17 cellular contexts compared by ENCODE assay signal in the genomic region with DNA sequence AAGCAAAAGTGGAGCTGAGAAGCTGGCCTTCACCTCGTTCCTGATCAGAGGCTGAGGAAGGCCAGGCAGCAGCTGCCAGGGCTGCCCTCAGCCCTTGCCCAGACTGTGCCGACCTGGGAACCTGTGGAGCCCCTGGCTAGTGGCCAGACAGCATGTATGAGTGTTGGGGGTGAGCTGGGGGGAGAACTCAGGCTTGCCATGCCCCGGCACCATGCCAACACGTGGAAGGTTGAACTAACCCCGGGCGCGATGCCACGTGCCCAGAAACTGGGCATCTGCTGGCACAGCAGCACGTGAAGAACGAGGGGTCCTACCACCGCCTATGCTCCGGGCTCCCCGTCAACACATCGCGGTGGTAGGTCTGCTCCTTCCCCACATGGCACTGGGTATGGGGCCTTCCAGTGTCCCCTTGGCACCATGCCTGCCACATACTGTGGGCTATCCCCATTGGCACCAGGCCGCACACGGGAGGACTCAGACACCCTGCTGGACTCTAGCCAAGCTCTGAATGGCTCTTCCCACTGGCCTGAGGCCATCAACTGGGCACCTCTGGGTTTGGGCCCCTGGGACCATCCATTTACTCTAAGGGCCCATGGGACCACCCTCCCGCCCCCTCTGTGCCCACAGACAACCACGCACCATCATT.
DNase-seq lines count a peak whose midpoint lies in the region; ATAC-seq and TF ChIP-seq lines count a peak whose summit lies in the region.
"Had no signal": no experiment of that assay in that cellular context is flagged by ENCODE, and none has a peak within 500 bp of the region (broad histone marks: within the 10 kb centered on the region; RNA-seq: fewer than 3 reads in every experiment).

No MANE protein-coding gene starts in this region.

- H3K4me1 Mint-ChIP-seq in activated T-cell treated with anti-CD3 and anti-CD28 coated beads, Interleukin-2, amount 50 U/mL, for 4 hours (ENCODE audit: low read depth) = no peaks in the 10 kb centered on the region
- H3K4me1 Mint-ChIP-seq: activated T-helper 17 cell treated with anti-CD3 and anti-CD28 coated beads, Interleukin-2, amount 50 U/mL, for 72 hours had no signal

- no peaks in the 10 kb centered on the region for H3K9me3 ChIP-seq in left ventricle myocardium inferior (replicated peaks)
- no peaks in the 10 kb centered on the region for H3K9me3 ChIP-seq in gastrocnemius medialis
- H3K9me3 ChIP-seq: SJSA1 had no signal

- H3K4me3 Mint-ChIP-seq in activated T-cell treated with anti-CD3 and anti-CD28 coated beads, Interleukin-2, amount 50 U/mL, for 4 hours = no peak overlapping the region
- H3K4me3 Mint-ChIP-seq: activated CD4-positive, alpha-beta memory T cell treated with anti-CD3 and anti-CD28 coated beads for 36 hours; activated T-helper 17 cell treated with anti-CD3 and anti-CD28 coated beads, Interleukin-2, amount 50 U/mL, for 72 hours had no signal

- H3K4me3 ChIP-seq in left ventricle myocardium inferior (no peak overlapping the region), gastrocnemius medialis (no peak overlapping the region)
- H3K4me3 ChIP-seq: SJSA1 had no signal

- in situ Hi-C loops in gastrocnemius medialis (cut with MboI; ENCODE audit: low sequenced_read_pairs in 4 of 4) = no loop called here
- in situ Hi-C loops in ACHN (cut with HindIII; ENCODE audit: low pct_ligation_motif_present, low pct_unique_long_range_greater_than_20kb, low sequenced_read_pairs) = no loop called here

- TF ChIP-seq CTCF in left ventricle myocardium inferior (IDR thresholded peaks at IDR 0.05; ENCODE audit: borderline replicate concordance) (no peak), gastrocnemius medialis (IDR thresholded peaks at IDR 0.05 in 4 of 5, conservative IDR thresholded peaks at IDR 0.05 in 1 of 5) (no peak)

- TF ChIP-seq POLR2A in gastrocnemius medialis (IDR thresholded peaks at IDR 0.05) = no peak

- H3K36me3 ChIP-seq in left ventricle myocardium inferior = no peaks in the 10 kb centered on the region
- no peaks in the 10 kb centered on the region for H3K36me3 ChIP-seq in gastrocnemius medialis
- H3K36me3 ChIP-seq: SJSA1 had no signal

- no peak for ATAC-seq in gastrocnemius medialis
- ATAC-seq in activated T-cell treated with anti-CD3 and anti-CD28 coated beads, Interleukin-2, amount 50 U/mL, for 4 hours = no peak
- ATAC-seq: activated T-helper 17 cell treated with anti-CD3 and anti-CD28 coated beads, Interleukin-2, amount 50 U/mL, for 72 hours; HCT116 had no signal

- peak overlapping the region; percentile 94 for H3K27ac ChIP-seq in left ventricle myocardium inferior (replicated peaks)
- peak overlapping the region; percentile 93 to 100 (median 98) for H3K27ac ChIP-seq in gastrocnemius medialis
- H3K27ac ChIP-seq: SJSA1 had no signal

- no peaks in the 10 kb centered on the region for H3K36me3 Mint-ChIP-seq in activated T-cell treated with anti-CD3 and anti-CD28 coated beads, Interleukin-2, amount 50 U/mL, for 4 hours (ENCODE audit: insufficient read depth)
- H3K36me3 Mint-ChIP-seq: activated CD4-positive, alpha-beta memory T cell treated with anti-CD3 and anti-CD28 coated beads for 36 hours had no signal

- H3K27me3 ChIP-seq in left ventricle myocardium inferior (ENCODE audit: low read depth) = no peaks in the 10 kb centered on the region
- H3K27me3 ChIP-seq in gastrocnemius medialis = no peaks in the 10 kb centered on the region

- intact Hi-C loops in left ventricle myocardium inferior (cut with micrococcal nuclease) (no loop called here), gastrocnemius medialis (cut with DNase I; ENCODE audit: low total_unique reads) (no loop called here)

- DNase-seq in NCI-H1092 (lab: John Stamatoyannopoulos, UW) (peak; percentile 99), NCI-H446 treated with DMSO at 0.1 percent for 48 hours (lab: John Stamatoyannopoulos, UW) (peak; percentile 69), left ventricle myocardium inferior (peak; percentile 67), gastrocnemius medialis (peak in 1 of 2 donors; percentile 44), ACHN (no peak), AML-193 (lab: John Stamatoyannopoulos, UW) (no peak)
- DNase-seq in stimulated activated naive CD4-positive, alpha-beta T cell treated with Interleukin-2 at 50 U/mL for 16 hours (lab: John Stamatoyannopoulos, UW) = no peak
- DNase-seq in activated T-cell treated with anti-CD3 and anti-CD28 coated beads, Interleukin-2, amount 50 U/mL, for 4 hours = no peak
- DNase-seq: activated CD4-positive, alpha-beta memory T cell treated with anti-CD3 and anti-CD28 coated beads for 36 hours; amniotic stem cell; EL; glutamatergic neuron; NCI-H1436 treated with DMSO at 0.1 percent for 48 hours; posterior cingulate gyrus had no signal

- peaks cover 66% of the 10 kb centered on the region for H3K4me1 ChIP-seq in left ventricle myocardium inferior
- H3K4me1 ChIP-seq in gastrocnemius medialis = peaks cover 52 to 69% of the 10 kb centered on the region in 2 donors

- no peaks in the 10 kb centered on the region for H3K9me3 Mint-ChIP-seq in activated T-cell treated with anti-CD3 and anti-CD28 coated beads, Interleukin-2, amount 50 U/mL, for 4 hours
- H3K9me3 Mint-ChIP-seq: activated CD4-positive, alpha-beta memory T cell treated with anti-CD3 and anti-CD28 coated beads for 36 hours; activated T-helper 17 cell treated with anti-CD3 and anti-CD28 coated beads, Interleukin-2, amount 50 U/mL, for 72 hours had no signal

- no peaks in the 10 kb centered on the region for H3K27me3 Mint-ChIP-seq in activated T-cell treated with anti-CD3 and anti-CD28 coated beads, Interleukin-2, amount 50 U/mL, for 4 hours (ENCODE audit: low read depth)
- H3K27me3 Mint-ChIP-seq: activated T-helper 17 cell treated with anti-CD3 and anti-CD28 coated beads, Interleukin-2, amount 50 U/mL, for 72 hours had no signal

Comparison
In these comparisons a context has a peak if more than half of its experiments do, and no peak if none do; other contexts are left out.
1. DNase-seq: peak in NCI-H1092 (single experiment), NCI-H446 treated with DMSO at 0.1 percent for 48 hours (single experiment) and left ventricle myocardium inferior (single experiment); none in stimulated activated naive CD4-positive, alpha-beta T cell treated with Interleukin-2 at 50 U/mL for 16 hours (single experiment), ACHN (single experiment), AML-193 (0 of 2) and activated T-cell treated with anti-CD3 and anti-CD28 coated beads, Interleukin-2, amount 50 U/mL, for 4 hours (single experiment).